8 cellular contexts compared by ENCODE assay signal in the genomic region with DNA sequence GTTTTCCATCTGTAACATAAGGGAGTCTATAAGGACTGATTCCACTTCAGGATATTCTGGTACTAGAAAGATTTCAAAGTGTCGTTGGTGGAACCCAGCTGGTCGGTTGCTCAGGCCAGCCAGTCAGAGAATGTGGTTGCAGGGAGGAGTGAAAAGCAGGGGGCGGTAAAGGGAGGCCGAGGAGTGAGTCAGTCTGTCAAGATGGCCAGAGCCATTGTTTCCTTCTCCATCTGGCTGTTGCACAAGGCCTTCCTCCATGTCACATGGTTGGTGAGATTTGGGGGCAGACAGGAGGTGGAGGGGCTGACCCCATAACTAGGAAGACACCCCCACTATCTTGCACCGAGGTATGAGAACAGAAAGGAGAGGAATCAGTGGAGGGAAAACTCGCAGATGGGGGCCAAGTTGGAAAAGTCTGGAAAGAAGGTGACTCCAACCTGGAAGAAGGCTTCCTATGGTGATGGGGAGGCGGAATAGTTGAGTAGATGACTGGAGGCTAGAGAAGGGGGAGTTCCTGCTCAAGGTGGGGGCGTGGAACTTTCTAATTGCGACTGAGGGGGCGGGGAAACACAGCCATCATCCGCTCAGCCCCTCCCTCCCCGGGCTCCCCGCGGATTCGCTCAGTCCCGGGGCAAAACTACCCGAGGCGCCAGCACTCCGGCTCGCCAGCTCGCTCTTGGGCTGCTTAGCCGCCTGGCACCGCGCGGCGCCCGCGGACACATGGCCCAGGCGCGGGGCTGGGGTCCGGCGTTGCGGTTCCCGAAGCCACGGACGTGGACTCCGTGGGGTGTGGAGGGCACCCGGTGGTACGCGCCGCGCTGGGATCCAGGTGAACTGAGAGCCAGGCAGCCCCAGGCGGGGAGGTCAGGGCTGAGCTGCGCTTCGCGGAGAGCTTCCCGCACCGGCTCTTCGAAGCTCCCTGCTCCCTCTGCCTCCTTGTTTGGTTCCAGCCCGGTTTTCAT. TPM values are rescaled to one million over a fixed set of nuclear protein-coding genes. Genes with fewer than 3 reads are reported as not detected.
DNase-seq lines count a peak whose midpoint lies in the region; ATAC-seq, FAIRE-seq and TF ChIP-seq lines count a peak whose summit lies in the region.

No MANE protein-coding gene starts in this region.

- H2AFZ ChIP-seq in HepG2 (ENCODE audit: low read length): no peak overlapping the region

- no peak for FAIRE-seq in HepG2 (lab: Jason Lieb, UNC)
- no peak for FAIRE-seq in pancreas (lab: Jason Lieb, UNC)

- H3K36me3 ChIP-seq in right lobe of liver (no peaks in the 10 kb centered on the region), HepG2 (replicated peaks in 1 of 2; ENCODE audit: control insufficient read depth in 1 of 2, insufficient read depth in 2 of 2, low read length in 2 of 2) (no peaks in the 10 kb centered on the region), pancreas (no peaks in the 10 kb centered on the region)

- no peaks in the 10 kb centered on the region for H3K79me2 ChIP-seq in HepG2 (ENCODE audit: insufficient read depth, low read length)

- TF ChIP-seq EP300 in HepG2 (IDR thresholded peaks at IDR 0.05; ENCODE audit: low read depth in 2 of 2, low read length in 2 of 2): no peak
- TF ChIP-seq EP300 in HepG2 (CRISPR knock-in tag; IDR thresholded peaks at IDR 0.05; ENCODE audit: borderline replicate concordance): no peak

- no peaks in the 10 kb centered on the region for H4K20me1 ChIP-seq in HepG2 (ENCODE audit: insufficient read depth, low read length)

- H3K4me3 ChIP-seq in right lobe of liver (peak overlapping the region; percentile 26 to 33 (median 29)), HepG2 (replicated peaks in 1 of 3; ENCODE audit: insufficient read depth in 1 of 3, low read depth in 2 of 3, low read length in 3 of 3) (no peak overlapping the region), fibroblast of villous mesenchyme (ENCODE audit: low read depth, low read length) (peak overlapping the region; percentile 40), pancreas (peak overlapping the region in 1 of 4 donors; percentile 36)

- no peak overlapping the region for H3K4me2 ChIP-seq in HepG2 (ENCODE audit: low read depth, low read length)

- in situ Hi-C loops in HepG2 (cut with HindIII; ENCODE audit: extremely low pct_ligation_motif_present, low pct_unique_long_range_greater_than_20kb) (no loop called here), G401 (cut with HindIII; ENCODE audit: low sequenced_read_pairs) (no loop called here)

- WGBS in right lobe of liver (ENCODE audit: insufficient coverage, low coverage, low lambda C conversion rate, missing lambda C conversion rate): 28% methylated on average over 17 of the region's 50 CpGs
- WGBS in HepG2 (ENCODE audit: low lambda C conversion rate): 55% methylated on average over 12 of the region's 50 CpGs
- WGBS in pancreas, 2 donors: 11 to 38% methylated on average over 47 to 49 of the region's 50 CpGs

- peak in 1 of 3 donors; percentile 56 for DNase-seq in right lobe of liver
- no peak for DNase-seq in HepG2 (ENCODE audit: low spot score)
- peak; percentile 74 for DNase-seq in UCSD-AML1 (lab: John Stamatoyannopoulos, UW; ENCODE audit: unreplicated experiment)
- DNase-seq in fibroblast of villous mesenchyme (ENCODE audit: low read depth): no peak
- DNase-seq in pancreas: peak in 2 of 6 donors; percentile 25 to 66
- no peak for DNase-seq in NCI-H1092 (lab: John Stamatoyannopoulos, UW)
- DNase-seq in NCI-H446 treated with DMSO at 0.1 percent for 48 hours (lab: John Stamatoyannopoulos, UW): no peak
- DNase-seq in G401 (ENCODE audit: low spot score): no peak

- POLR2A ChIA-PET in HepG2 (lab: Yijun Ruan, JAX): no interaction called here

- no peaks in the 10 kb centered on the region for H3K27me3 ChIP-seq in right lobe of liver
- H3K27me3 ChIP-seq in HepG2 (ENCODE audit: control insufficient read depth in 1 of 2, insufficient read depth in 2 of 2, low read length in 2 of 2): no peaks in the 10 kb centered on the region
- H3K27me3 ChIP-seq in pancreas: peaks cover 0 to 13% (median 0%) of the 10 kb centered on the region in 4 donors

- no TSS peak for BruUV-seq in HepG2 (replicated peaks; lab: Mats Ljungman, UMichigan)

- H3K9me3 ChIP-seq in right lobe of liver: no peaks in the 10 kb centered on the region
- no peaks in the 10 kb centered on the region for H3K9me3 ChIP-seq in HepG2 (ENCODE audit: low read length)
- no peaks in the 10 kb centered on the region for H3K9me3 ChIP-seq in pancreas

- ATAC-seq in right lobe of liver (peak; percentile 47 to 70 (median 56)), HepG2 (no peak), pancreas (peak; percentile 48 to 76 (median 62))

- CTCF ChIA-PET in HepG2 (lab: Yijun Ruan, JAX; ENCODE audit: low intra/inter-chr PET ratio, low total read pairs): no interaction called here

- TF ChIP-seq CTCF in right lobe of liver (IDR thresholded peaks at IDR 0.05) (peak in 1 of 4 donors; percentile 3), HepG2 (CRISPR knock-in tag; IDR thresholded peaks at IDR 0.05) (no peak), fibroblast of villous mesenchyme (IDR thresholded peaks at IDR 0.05; ENCODE audit: insufficient read depth, low read depth, low read length) (no peak), pancreas (IDR thresholded peaks at IDR 0.05) (no peak)

- no peak for TF ChIP-seq RAD21 in HepG2 (CRISPR knock-in tag; IDR thresholded peaks at IDR 0.05)

- no peak overlapping the region for H3K9ac ChIP-seq in HepG2 (ENCODE audit: insufficient read depth, low read depth, low read length)

- H3K27ac ChIP-seq in right lobe of liver (peak overlapping the region in 1 of 3 donors; percentile 34), HepG2 (ENCODE audit: extremely low read length, insufficient read depth, low read length) (no peak overlapping the region), pancreas (peak overlapping the region in 1 of 4 donors; percentile 11)

- TF ChIP-seq POLR2A in right lobe of liver (IDR thresholded peaks at IDR 0.05) (no peak), HepG2 (IDR thresholded peaks at IDR 0.05; ENCODE audit: insufficient read depth in 1 of 2, low read depth in 2 of 2, low read length in 2 of 2) (no peak)

- H3K4me1 ChIP-seq in right lobe of liver: no peaks in the 10 kb centered on the region
- H3K4me1 ChIP-seq in HepG2 (ENCODE audit: insufficient read depth, low read length): no peaks in the 10 kb centered on the region
- no peaks in the 10 kb centered on the region for H3K4me1 ChIP-seq in pancreas

- intact Hi-C loops in right lobe of liver (cut with DNase I) (no loop called here), HepG2 (cut with micrococcal nuclease; ENCODE audit: unreplicated experiment) (no loop called here), pancreas (cut with DNase I) (no loop called here)

TF ChIP-seq in HepG2, 621 proteins besides CTCF, POLR2A, EP300 and RAD21:
- TF ChIP-seq ZNF761 (CRISPR knock-in tag; conservative IDR thresholded peaks at IDR 0.05) (no peak), CHD4 (IDR thresholded peaks at IDR 0.05; ENCODE audit: borderline replicate concordance, low read length) (no peak), ETV5 (CRISPR knock-in tag; IDR thresholded peaks at IDR 0.05; ENCODE audit: borderline replicate concordance) (no peak), ZNF629 (CRISPR knock-in tag; conservative IDR thresholded peaks at IDR 0.05) (no peak), ZNF446 (CRISPR knock-in tag; IDR thresholded peaks at IDR 0.05) (no peak), TBL1XR1 (IDR thresholded peaks at IDR 0.05; ENCODE audit: borderline replicate concordance, low read length, partially characterized antibody) (no peak), REXO4 (CRISPR knock-in tag; IDR thresholded peaks at IDR 0.05; ENCODE audit: borderline replicate concordance) (no peak)
- TF ChIP-seq, protein P1, sequence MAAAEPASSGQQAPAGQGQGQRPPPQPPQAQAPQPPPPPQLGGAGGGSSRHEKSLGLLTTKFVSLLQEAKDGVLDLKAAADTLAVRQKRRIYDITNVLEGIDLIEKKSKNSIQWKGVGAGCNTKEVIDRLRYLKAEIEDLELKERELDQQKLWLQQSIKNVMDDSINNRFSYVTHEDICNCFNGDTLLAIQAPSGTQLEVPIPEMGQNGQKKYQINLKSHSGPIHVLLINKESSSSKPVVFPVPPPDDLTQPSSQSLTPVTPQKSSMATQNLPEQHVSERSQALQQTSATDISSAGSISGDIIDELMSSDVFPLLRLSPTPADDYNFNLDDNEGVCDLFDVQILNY (CRISPR knock-in tag; conservative IDR thresholded peaks at IDR 0.05): no peak
TF ChIP-seq in HepG2: peak in this region for 0.

RNA-seq across cellular contexts. Expression of a gene that starts 38.5 kb away (rescaled TPM):
- 10 to 100 TPM in 1 of 6 experiments, 1 to 10 TPM in 5; 6.6 to 11.5 (median 7.6) TPM for total RNA-seq in right lobe of liver
- total RNA-seq in HepG2 (2016; rRNA removed; fragmentation: Illumina TruSeq; extraction: Trizol): 0.02 TPM in 1 of 2 replicates, not detected in the other
- not detected in 2 replicates for total RNA-seq in HepG2 (2016; cell fraction: cytosol; rRNA removed; fragmentation: Illumina TruSeq; extraction: Trizol; ENCODE audit: low read depth)
- total RNA-seq in HepG2 (2016; cell fraction: insoluble cytoplasmic fraction; rRNA removed; fragmentation: Illumina TruSeq; extraction: Trizol): not detected in 2 replicates
- total RNA-seq in HepG2 (2016; cell fraction: membrane; rRNA removed; fragmentation: Illumina TruSeq; extraction: Trizol): not detected in 2 replicates
- not detected in 2 replicates for total RNA-seq in HepG2 (2016; cell fraction: nucleus; rRNA removed; fragmentation: Illumina TruSeq; extraction: Trizol)
- polyA plus RNA-seq in HepG2 (2011; rRNA removed): 0.09 and 0.10 TPM in 2 replicates
- polyA plus RNA-seq in HepG2 (2011; cell fraction: cytosol; rRNA removed): 0.03 and 0.15 TPM in 2 replicates
- polyA plus RNA-seq in HepG2 (2011; cell fraction: nucleus; rRNA removed): 0.23 and 0.26 TPM in 2 replicates
- 0.03 and 0.05 TPM in 2 replicates for polyA plus RNA-seq in HepG2 (2012)
- polyA plus RNA-seq in HepG2 (2016; cell fraction: cytosol; fragmentation: Illumina TruSeq; extraction: Trizol; ENCODE audit: low read depth): not detected in 2 replicates
- not detected in 2 replicates for polyA plus RNA-seq in HepG2 (2016; cell fraction: insoluble cytoplasmic fraction; fragmentation: Illumina TruSeq; extraction: Trizol; ENCODE audit: low read depth)
- not detected in 2 replicates for polyA plus RNA-seq in HepG2 (2016; cell fraction: membrane; fragmentation: Illumina TruSeq; extraction: Trizol; ENCODE audit: low read depth)
- not detected in 2 replicates for polyA plus RNA-seq in HepG2 (2016; cell fraction: nucleus; fragmentation: Illumina TruSeq; extraction: Trizol; ENCODE audit: insufficient read depth, low read depth)
- 0.22 and 4.6 TPM in 2 replicates for polyA minus RNA-seq in HepG2 (2011; rRNA and poly(A)+ RNA removed; ENCODE audit: low replicate concordance)
- polyA minus RNA-seq in HepG2 (2011; cell fraction: cytosol; rRNA and poly(A)+ RNA removed): not detected in 2 replicates
- 0.12 and 0.13 TPM in 2 replicates for polyA minus RNA-seq in HepG2 (2011; cell fraction: nucleus; rRNA and poly(A)+ RNA removed)
- 0.97 and 2.6 TPM in 2 replicates for total RNA-seq in fibroblast of villous mesenchyme
- total RNA-seq in pancreas: 1 to 10 TPM; 2.3 to 3.7 (median 2.7) TPM
- 1 to 10 TPM; 2.9 to 3.0 TPM for polyA plus RNA-seq in pancreas
- total RNA-seq in G401 (2014; rRNA removed; shearing (Covaris generic)): 0.31 and 0.98 TPM in 2 replicates

Comparison
In these comparisons a context has a peak if more than half of its experiments do, and no peak if none do; other contexts are left out.
1. H3K4me3 ChIP-seq: peak in right lobe of liver (3 of 3) and fibroblast of villous mesenchyme (single experiment); none in HepG2 (0 of 3).